In the genomic region with DNA sequence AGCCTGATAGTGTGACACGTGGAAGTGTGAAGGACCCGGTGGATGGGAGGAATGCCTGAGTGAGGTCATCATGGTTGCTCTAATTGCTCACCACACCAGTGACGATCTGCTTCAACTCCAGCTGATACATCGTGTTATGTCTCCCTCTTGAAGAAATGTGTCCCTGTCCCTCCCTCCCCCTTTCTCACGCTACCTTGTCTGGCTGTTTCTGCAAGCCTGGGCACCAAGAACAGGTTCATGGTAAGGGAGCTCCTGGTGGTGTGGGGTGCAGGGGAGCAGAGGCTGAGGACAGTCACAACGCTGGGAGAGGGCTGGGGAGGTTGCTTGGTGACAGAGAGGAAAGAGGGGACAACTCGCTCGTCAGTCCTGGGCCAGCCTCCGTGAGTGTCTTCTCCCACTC, we compare ENCODE assay signal across 21 cellular contexts.
"Had no signal": no experiment of that assay in that cellular context is flagged by ENCODE, and none has a peak within 500 bp of the region (broad histone marks: within the 10 kb centered on the region; RNA-seq: fewer than 3 reads in every experiment).

No MANE protein-coding gene starts in this region.

- H3K9me3 ChIP-seq: mucosa of descending colon, psoas muscle, uterus had no signal

- H3K36me3 ChIP-seq: esophagus squamous epithelium, lower lobe of right lung, spleen, thoracic aorta, tibial nerve, upper lobe of right lung, uterus had no signal

- H3K27ac ChIP-seq: esophagus squamous epithelium, lower lobe of right lung, psoas muscle, skin epidermis, spleen, thoracic aorta, tibial nerve, upper lobe of right lung, uterus had no signal

- H3K4me3 ChIP-seq: esophagus squamous epithelium, lower lobe of right lung, mucosa of descending colon, psoas muscle, skin epidermis, spleen, thoracic aorta, tibial nerve, upper lobe of right lung, uterus had no signal

- ATAC-seq: left ventricle myocardium superior; lower lobe of right lung; mucosa of descending colon; natural killer cell treated with Interleukin-12 subunit alpha and Interleukin-12 subunit beta and Interleukin-15 and Interleukin-18, amount 100 ng/mL, for 72 hours; psoas muscle; right cardiac atrium; stimulated activated naive B cell treated with anti-CD40 and anti-IgM and Interleukin-4, amounts not matched to agents 10 μg/mL and 1 μg/mL and 100 μg/mL, for 72 hours; upper lobe of right lung had no signal

- H3K4me1 ChIP-seq: lower lobe of right lung, psoas muscle, spleen, upper lobe of right lung, uterus had no signal

- FAIRE-seq: endothelial cell of umbilical vein, keratinocyte had no signal

- DNase-seq: cerebellar nuclear complex; effector CD8-positive, alpha-beta T cell; esophagus squamous epithelium; foreskin melanocyte; left ventricle myocardium superior; lower lobe of right lung; mucosa of descending colon; naive B cell; psoas muscle; right cardiac atrium; spleen; stimulated activated CD4-positive, alpha-beta T cell treated with anti-CD3 and anti-CD28 coated beads, Interleukin-4, amount 100 ng/mL, for 4 hours; stimulated activated naive B cell treated with anti-CD40 and anti-IgM and Interleukin-4, amounts not matched to agents 10 μg/mL and 1 μg/mL and 100 μg/mL, for 72 hours; upper lobe of right lung; uterus had no signal

- H3K27me3 ChIP-seq: esophagus squamous epithelium, tibial nerve, upper lobe of right lung, uterus had no signal
